In the genomic region with DNA sequence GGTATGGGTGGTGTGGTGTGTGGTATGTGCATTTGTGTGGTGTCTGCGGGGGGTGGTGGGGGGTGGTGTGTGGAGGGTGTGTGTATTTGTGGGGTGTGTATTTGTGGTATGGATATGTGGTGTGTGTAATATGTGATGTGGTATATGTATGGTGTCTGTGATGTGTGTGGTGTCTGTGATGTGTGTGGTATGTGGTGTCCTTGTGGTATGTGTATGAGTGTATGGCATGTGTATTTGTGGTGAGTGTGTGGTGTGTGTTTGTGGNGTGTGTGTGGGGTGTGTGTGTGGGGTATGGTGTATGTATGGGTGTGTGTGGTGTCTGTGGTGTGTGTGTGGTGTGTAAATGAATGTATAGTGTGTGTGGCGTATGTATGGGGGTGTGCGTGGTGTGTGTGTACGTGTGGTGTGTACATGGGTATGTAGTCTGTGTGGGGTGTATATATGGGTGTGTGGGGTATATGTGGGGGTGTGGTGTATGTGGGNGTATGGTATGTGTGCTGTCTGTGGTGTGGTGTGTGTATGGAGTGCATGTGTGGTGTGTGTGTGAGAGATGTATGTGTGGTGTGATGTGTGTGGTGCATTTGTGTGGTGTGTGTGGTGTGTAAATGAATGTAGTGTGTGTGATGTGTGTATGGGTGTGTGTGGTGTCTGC, we compare ENCODE assay signal across 2 cellular contexts.
TF ChIP-seq lines count a peak whose summit lies in the region.

No MANE protein-coding gene starts in this region.

TF ChIP-seq in IMR-90, 13 proteins besides CTCF, POLR2A, EP300 and RAD21:
- TF ChIP-seq RCOR1 (IDR thresholded peaks at IDR 0.05; ENCODE audit: insufficient replicate concordance, low read length), result no peak
- TF ChIP-seq FOS (IDR thresholded peaks at IDR 0.05; ENCODE audit: low read depth, low read length), result no peak
- no peak for TF ChIP-seq ELK1 (IDR thresholded peaks at IDR 0.05; ENCODE audit: borderline replicate concordance, low read depth, low read length)
- no peak for TF ChIP-seq CEBPB (IDR thresholded peaks at IDR 0.05; ENCODE audit: low read depth, low read length)
- TF ChIP-seq, protein P1, sequence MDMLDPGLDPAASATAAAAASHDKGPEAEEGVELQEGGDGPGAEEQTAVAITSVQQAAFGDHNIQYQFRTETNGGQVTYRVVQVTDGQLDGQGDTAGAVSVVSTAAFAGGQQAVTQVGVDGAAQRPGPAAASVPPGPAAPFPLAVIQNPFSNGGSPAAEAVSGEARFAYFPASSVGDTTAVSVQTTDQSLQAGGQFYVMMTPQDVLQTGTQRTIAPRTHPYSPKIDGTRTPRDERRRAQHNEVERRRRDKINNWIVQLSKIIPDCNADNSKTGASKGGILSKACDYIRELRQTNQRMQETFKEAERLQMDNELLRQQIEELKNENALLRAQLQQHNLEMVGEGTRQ (IDR thresholded peaks at IDR 0.05; ENCODE audit: low read depth, low read length), result no peak
- TF ChIP-seq BHLHE40 (IDR thresholded peaks at IDR 0.05; ENCODE audit: low read depth, low read length), result no peak
TF ChIP-seq in IMR-90: peak in this region for 0.

TF ChIP-seq in endothelial cell of umbilical vein, 7 proteins besides CTCF, POLR2A, EP300 and RAD21:
- TF ChIP-seq JUN (IDR thresholded peaks at IDR 0.05; ENCODE audit: borderline replicate concordance, insufficient read depth, insufficient read length, low read depth) (no peak), GATA2 (IDR thresholded peaks at IDR 0.05; ENCODE audit: insufficient read depth, insufficient read length, low read depth, low read length) (no peak), FOS (IDR thresholded peaks at IDR 0.05; ENCODE audit: borderline replicate concordance, insufficient read depth, low read length) (no peak), MYC (IDR thresholded peaks at IDR 0.05; ENCODE audit: low read depth, low read length) (no peak), POLR2AphosphoS5 (IDR thresholded peaks at IDR 0.05; ENCODE audit: insufficient read depth, low read depth, low read length) (no peak), EZH2 (IDR thresholded peaks at IDR 0.05; ENCODE audit: borderline replicate concordance, low read depth, low read length, severe bottlenecking) (no peak)
- TF ChIP-seq, protein P2, sequence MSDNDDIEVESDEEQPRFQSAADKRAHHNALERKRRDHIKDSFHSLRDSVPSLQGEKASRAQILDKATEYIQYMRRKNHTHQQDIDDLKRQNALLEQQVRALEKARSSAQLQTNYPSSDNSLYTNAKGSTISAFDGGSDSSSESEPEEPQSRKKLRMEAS (IDR thresholded peaks at IDR 0.05; ENCODE audit: insufficient read depth, insufficient read length), result no peak
